In the genomic region with DNA sequence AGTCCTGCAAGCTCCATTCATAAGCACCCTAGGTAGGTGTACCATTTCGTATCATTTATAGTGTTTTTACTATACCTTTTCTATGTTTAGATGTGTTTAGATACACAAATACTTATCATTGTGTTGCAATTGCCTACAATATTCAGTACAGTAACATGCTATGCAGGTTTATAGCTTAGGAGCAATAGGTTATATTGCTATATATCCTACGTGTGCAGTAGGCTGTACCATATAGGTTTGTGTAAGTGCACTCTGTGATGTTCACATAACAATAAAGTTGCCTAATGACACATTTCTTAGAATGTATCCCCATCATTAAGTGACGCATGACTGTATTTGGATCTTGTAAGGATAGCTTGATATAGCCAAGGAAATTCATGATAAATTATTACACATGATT, we compare ENCODE assay signal across 38 cellular contexts.
"Had no signal": no experiment of that assay in that cellular context is flagged by ENCODE, and none has a peak within 500 bp of the region (broad histone marks: within the 10 kb centered on the region; RNA-seq: fewer than 3 reads in every experiment).

No MANE protein-coding gene starts in this region.

- DNase-seq: activated B cell treated with CpG ODN at 0.5 μM for 24 hours; activated CD4-positive, alpha-beta memory T cell treated with anti-CD3 and anti-CD28 coated beads, Interleukin-2, amount 10 ng/mL, durations not matched to agents 7 days and 5 days; activated CD4-positive, alpha-beta T cell treated with anti-CD3 and anti-CD28 coated beads for 4 hours; activated CD4-positive, alpha-beta T cell treated with anti-CD3 and anti-CD28 coated beads, Interleukin-2, amount 10 ng/mL, durations not matched to agents 24 days and 14 days; activated CD4-positive, alpha-beta T cell treated with anti-CD3 and anti-CD28 coated beads, Interleukin-2, amount 50 U/mL, for 1 hour; activated CD4-positive, alpha-beta T cell treated with anti-CD3 and anti-CD28 coated beads, Interleukin-2, amount 50 U/mL, for 4 hours; activated CD4-positive, CD25-positive, alpha-beta regulatory T cell treated with anti-CD3 and anti-CD28 coated beads, Interleukin-2, amount 50 U/mL, for 72 hours; activated CD8-positive, alpha-beta memory T cell treated with anti-CD3 and anti-CD28 coated beads for 24 hours; activated CD8-positive, alpha-beta memory T cell treated with anti-CD3 and anti-CD28 coated beads, Interleukin-2, amount 10 ng/mL, durations not matched to agents 7 days and 5 days; activated CD8-positive, alpha-beta memory T cell treated with anti-CD3 and anti-CD28 coated beads, Interleukin-2, amount 50 U/mL, for 48 hours; activated CD8-positive, alpha-beta T cell treated with anti-CD3 and anti-CD28 coated beads, Interleukin-2, amount 10 ng/mL, durations not matched to agents 7 days and 5 days; activated effector memory CD4-positive, alpha-beta T cell treated with Interleukin-2 at 50 U/mL for 16 hours; activated gamma-delta T cell; activated naive CD4-positive, alpha-beta T cell treated with anti-CD3 and anti-CD28 coated beads, Interleukin-2, amount 10 ng/mL, durations not matched to agents 7 days and 5 days; activated naive CD4-positive, alpha-beta T cell treated with Interleukin-2 at 50 U/mL for 16 hours; activated naive CD8-positive, alpha-beta T cell treated with anti-CD3 and anti-CD28 coated beads, Interleukin-2, amount 10 ng/mL, durations not matched to agents 7 days and 5 days; activated naive CD8-positive, alpha-beta T cell treated with anti-CD3 and anti-CD28 coated beads, Interleukin-2, amount 50 U/mL, for 24 hours; activated T-cell treated with anti-CD3 and anti-CD28 coated beads, Interleukin-2, amount 50 U/mL, for 24 hours; activated T-cell treated with anti-CD3 and anti-CD28 coated beads, Interleukin-2, amount 50 U/mL, for 48 hours; amygdala; anterior cingulate cortex; caudate nucleus; cerebellar nuclear complex; T-helper 1 cell; T-helper 2 cell; T-helper 9 cell had no signal

- H3K4me1 ChIP-seq: ascending aorta had no signal

- H3K36me3 ChIP-seq: ascending aorta, cardiac muscle cell had no signal

- H3K9me3 Mint-ChIP-seq: activated B cell treated with CpG ODN at 0.5 μM for 24 hours; activated CD4-positive, alpha-beta memory T cell treated with anti-CD3 and anti-CD28 coated beads, Interleukin-2, amount 10 ng/mL, durations not matched to agents 7 days and 5 days; activated CD4-positive, alpha-beta T cell treated with anti-CD3 and anti-CD28 coated beads, Interleukin-2, amount 10 ng/mL, durations not matched to agents 24 days and 14 days; activated naive CD4-positive, alpha-beta T cell treated with anti-CD3 and anti-CD28 coated beads, Interleukin-2, amount 10 ng/mL, durations not matched to agents 7 days and 5 days; activated naive CD4-positive, alpha-beta T cell treated with anti-CD3 and anti-CD28 coated beads, Interleukin-2, amount 50 U/mL, for 24 hours; activated naive CD8-positive, alpha-beta T cell treated with anti-CD3 and anti-CD28 coated beads, Interleukin-2, amount 10 ng/mL, durations not matched to agents 7 days and 5 days; activated T-cell treated with anti-CD3 and anti-CD28 coated beads, Interleukin-2, amount 50 U/mL, for 24 hours; T-helper 1 cell treated with Interleukin-12 subunit alpha and Interleukin-12 subunit beta and Interleukin-4 antibody, amounts not matched to agents 30 μg/mL and 1 μg/mL, for 36 hours; T-helper 2 cell treated with Interferon-gamma antibody and Interleukin-4, amounts not matched to agents 5 μg/mL and 100 μg/mL, for 36 hours had no signal

- H3K4me3 Mint-ChIP-seq: activated B cell treated with CpG ODN at 0.5 μM for 24 hours; activated CD4-positive, alpha-beta memory T cell treated with anti-CD3 and anti-CD28 coated beads, Interleukin-2, amount 10 ng/mL, durations not matched to agents 7 days and 5 days; activated CD4-positive, alpha-beta T cell treated with anti-CD3 and anti-CD28 coated beads, Interleukin-2, amount 10 ng/mL, durations not matched to agents 24 days and 14 days; activated CD8-positive, alpha-beta memory T cell treated with anti-CD3 and anti-CD28 coated beads, Interleukin-2, amount 10 ng/mL, durations not matched to agents 7 days and 5 days; activated CD8-positive, alpha-beta T cell treated with anti-CD3 and anti-CD28 coated beads, Interleukin-2, amount 10 ng/mL, durations not matched to agents 7 days and 5 days; activated naive CD4-positive, alpha-beta T cell treated with anti-CD3 and anti-CD28 coated beads, Interleukin-2, amount 10 ng/mL, durations not matched to agents 7 days and 5 days; activated naive CD4-positive, alpha-beta T cell treated with anti-CD3 and anti-CD28 coated beads, Interleukin-2, amount 50 U/mL, for 24 hours; activated naive CD8-positive, alpha-beta T cell; activated naive CD8-positive, alpha-beta T cell treated with anti-CD3 and anti-CD28 coated beads, Interleukin-2, amount 10 ng/mL, durations not matched to agents 7 days and 5 days; activated naive CD8-positive, alpha-beta T cell treated with anti-CD3 and anti-CD28 coated beads, Interleukin-2, amount 50 U/mL, for 24 hours; activated T-cell treated with anti-CD3 and anti-CD28 coated beads, Interleukin-2, amount 50 U/mL, for 24 hours; brain; central memory CD8-positive, alpha-beta T cell; T-helper 1 cell treated with Interleukin-12 subunit alpha and Interleukin-12 subunit beta and Interleukin-4 antibody, amounts not matched to agents 30 μg/mL and 1 μg/mL, for 36 hours; T-helper 2 cell treated with Interferon-gamma antibody and Interleukin-4, amounts not matched to agents 5 μg/mL and 100 μg/mL, for 36 hours had no signal

- H3K27me3 Mint-ChIP-seq: activated B cell treated with CpG ODN at 0.5 μM for 24 hours; activated CD4-positive, alpha-beta memory T cell treated with anti-CD3 and anti-CD28 coated beads, Interleukin-2, amount 10 ng/mL, durations not matched to agents 7 days and 5 days; activated CD4-positive, alpha-beta T cell treated with anti-CD3 and anti-CD28 coated beads, Interleukin-2, amount 10 ng/mL, durations not matched to agents 24 days and 14 days; activated CD8-positive, alpha-beta memory T cell treated with anti-CD3 and anti-CD28 coated beads, Interleukin-2, amount 10 ng/mL, durations not matched to agents 7 days and 5 days; activated naive CD4-positive, alpha-beta T cell treated with anti-CD3 and anti-CD28 coated beads, Interleukin-2, amount 10 ng/mL, durations not matched to agents 7 days and 5 days; activated naive CD4-positive, alpha-beta T cell treated with anti-CD3 and anti-CD28 coated beads, Interleukin-2, amount 50 U/mL, for 24 hours; activated naive CD8-positive, alpha-beta T cell; activated naive CD8-positive, alpha-beta T cell treated with anti-CD3 and anti-CD28 coated beads, Interleukin-2, amount 10 ng/mL, durations not matched to agents 7 days and 5 days; activated naive CD8-positive, alpha-beta T cell treated with anti-CD3 and anti-CD28 coated beads, Interleukin-2, amount 50 U/mL, for 24 hours; activated T-cell treated with anti-CD3 and anti-CD28 coated beads, Interleukin-2, amount 50 U/mL, for 24 hours; central memory CD8-positive, alpha-beta T cell had no signal

- H3K27ac Mint-ChIP-seq: activated B cell treated with CpG ODN at 0.5 μM for 24 hours; activated CD4-positive, alpha-beta memory T cell treated with anti-CD3 and anti-CD28 coated beads, Interleukin-2, amount 10 ng/mL, durations not matched to agents 7 days and 5 days; activated CD4-positive, alpha-beta T cell treated with anti-CD3 and anti-CD28 coated beads, Interleukin-2, amount 10 ng/mL, durations not matched to agents 24 days and 14 days; activated CD8-positive, alpha-beta memory T cell treated with anti-CD3 and anti-CD28 coated beads, Interleukin-2, amount 10 ng/mL, durations not matched to agents 7 days and 5 days; activated CD8-positive, alpha-beta T cell treated with anti-CD3 and anti-CD28 coated beads, Interleukin-2, amount 10 ng/mL, durations not matched to agents 7 days and 5 days; activated naive CD4-positive, alpha-beta T cell treated with anti-CD3 and anti-CD28 coated beads, Interleukin-2, amount 10 ng/mL, durations not matched to agents 7 days and 5 days; activated naive CD4-positive, alpha-beta T cell treated with anti-CD3 and anti-CD28 coated beads, Interleukin-2, amount 50 U/mL, for 24 hours; activated naive CD8-positive, alpha-beta T cell; activated naive CD8-positive, alpha-beta T cell treated with anti-CD3 and anti-CD28 coated beads, Interleukin-2, amount 10 ng/mL, durations not matched to agents 7 days and 5 days; activated naive CD8-positive, alpha-beta T cell treated with anti-CD3 and anti-CD28 coated beads, Interleukin-2, amount 50 U/mL, for 24 hours; activated T-cell treated with anti-CD3 and anti-CD28 coated beads, Interleukin-2, amount 50 U/mL, for 24 hours; activated T-helper 2 cell treated with anti-CD3 and anti-CD28 coated beads, Interferon-gamma antibody, Interleukin-2, Interleukin-4, amounts not matched to agents 10 μg/mL and 5 μg/mL and 100 μg/mL, durations not matched to agents 14 hours and 24 hours and 36 hours; T-helper 1 cell treated with Interleukin-12 subunit alpha and Interleukin-12 subunit beta and Interleukin-4 antibody, amounts not matched to agents 30 μg/mL and 1 μg/mL, for 36 hours; T-helper 2 cell treated with Interferon-gamma antibody and Interleukin-4, amounts not matched to agents 5 μg/mL and 100 μg/mL, for 36 hours had no signal

- H3K36me3 Mint-ChIP-seq: activated CD8-positive, alpha-beta memory T cell treated with anti-CD3 and anti-CD28 coated beads, Interleukin-2, amount 10 ng/mL, durations not matched to agents 7 days and 5 days; activated naive CD4-positive, alpha-beta T cell treated with anti-CD3 and anti-CD28 coated beads, Interleukin-2, amount 10 ng/mL, durations not matched to agents 7 days and 5 days; activated naive CD4-positive, alpha-beta T cell treated with anti-CD3 and anti-CD28 coated beads, Interleukin-2, amount 50 U/mL, for 24 hours; activated naive CD8-positive, alpha-beta T cell; activated naive CD8-positive, alpha-beta T cell treated with anti-CD3 and anti-CD28 coated beads, Interleukin-2, amount 10 ng/mL, durations not matched to agents 7 days and 5 days; brain had no signal

- H3K27ac ChIP-seq: ascending aorta, cardiac muscle cell, VCaP had no signal

- H3K27me3 ChIP-seq: ascending aorta, cardiac muscle cell had no signal

- ATAC-seq: activated CD8-positive, alpha-beta memory T cell treated with anti-CD3 and anti-CD28 coated beads, Interleukin-2, amount 10 ng/mL, durations not matched to agents 7 days and 5 days; activated CD8-positive, alpha-beta T cell treated with anti-CD3 and anti-CD28 coated beads, Interleukin-2, amount 10 ng/mL, durations not matched to agents 7 days and 5 days; activated naive CD8-positive, alpha-beta T cell treated with anti-CD3 and anti-CD28 coated beads, Interleukin-2, amount 50 U/mL, for 24 hours had no signal

- FAIRE-seq: bronchial epithelial cell, TTC549 had no signal

- H3K9me3 ChIP-seq: ascending aorta had no signal

- H3K4me1 Mint-ChIP-seq: activated B cell treated with CpG ODN at 0.5 μM for 24 hours; activated CD4-positive, alpha-beta memory T cell treated with anti-CD3 and anti-CD28 coated beads, Interleukin-2, amount 10 ng/mL, durations not matched to agents 7 days and 5 days; activated CD4-positive, alpha-beta T cell treated with anti-CD3 and anti-CD28 coated beads, Interleukin-2, amount 10 ng/mL, durations not matched to agents 24 days and 14 days; activated CD8-positive, alpha-beta memory T cell treated with anti-CD3 and anti-CD28 coated beads, Interleukin-2, amount 10 ng/mL, durations not matched to agents 7 days and 5 days; activated naive CD4-positive, alpha-beta T cell treated with anti-CD3 and anti-CD28 coated beads, Interleukin-2, amount 10 ng/mL, durations not matched to agents 7 days and 5 days; activated naive CD4-positive, alpha-beta T cell treated with anti-CD3 and anti-CD28 coated beads, Interleukin-2, amount 50 U/mL, for 24 hours; activated naive CD8-positive, alpha-beta T cell treated with anti-CD3 and anti-CD28 coated beads, Interleukin-2, amount 10 ng/mL, durations not matched to agents 7 days and 5 days; activated naive CD8-positive, alpha-beta T cell treated with anti-CD3 and anti-CD28 coated beads, Interleukin-2, amount 50 U/mL, for 24 hours; central memory CD8-positive, alpha-beta T cell had no signal

- H3K4me3 ChIP-seq: ascending aorta, cardiac muscle cell had no signal
